Comparison of ENCODE assay signal across 8 cellular contexts in genomic region chr1:155324041-155324716, GRCh38.
DNase-seq lines count a peak whose midpoint lies in the region; ATAC-seq and TF ChIP-seq lines count a peak whose summit lies in the region.

No MANE protein-coding gene starts in this region.

- peak; percentile 54 for ATAC-seq in HG03442 (IDR thresholded peaks at IDR 0.05; ENCODE audit: unreplicated experiment)

- no peaks in the 10 kb centered on the region for H3K27me3 ChIP-seq in layer of hippocampus (ENCODE audit: control insufficient read depth, insufficient read depth, low read length)

- DNase-seq in AML-193 (lab: John Stamatoyannopoulos, UW) (peak; percentile 90 to 96), NCI-H524 (lab: John Stamatoyannopoulos, UW) (peak; percentile 87 to 94)
- DNase-seq in activated CD4-positive, alpha-beta T cell treated with anti-CD3 and anti-CD28 coated beads for 4 hours, result peak; percentile 83 to 84
- peak; percentile 69 to 95 (median 80) for DNase-seq in stimulated activated CD4-positive, alpha-beta T cell treated with anti-CD3 and anti-CD28 coated beads, Interleukin-1b, Interleukin-23, amount 100 ng/mL, for 24 hours (ENCODE audit: low read depth in 4 of 4, low spot score in 1 of 4)

- H3K27ac ChIP-seq in cingulate gyrus (ENCODE audit: low read depth, low read length) (peak overlapping the region; percentile 92), layer of hippocampus (ENCODE audit: low read depth, low read length) (peak overlapping the region; percentile 97)

- TF ChIP-seq POLR2A in GM19193 (IDR thresholded peaks at IDR 0.05; ENCODE audit: extremely low read depth, insufficient read depth, insufficient read length), result peak; percentile 58

Comparison
In these comparisons a context has a peak if more than half of its experiments do, and no peak if none do; other contexts are left out.
1. Peak in every context shown above with its lines: DNase-seq, ATAC-seq and H3K27ac ChIP-seq.